Comparison of ENCODE assay signal across 6 cellular contexts in the genomic region with DNA sequence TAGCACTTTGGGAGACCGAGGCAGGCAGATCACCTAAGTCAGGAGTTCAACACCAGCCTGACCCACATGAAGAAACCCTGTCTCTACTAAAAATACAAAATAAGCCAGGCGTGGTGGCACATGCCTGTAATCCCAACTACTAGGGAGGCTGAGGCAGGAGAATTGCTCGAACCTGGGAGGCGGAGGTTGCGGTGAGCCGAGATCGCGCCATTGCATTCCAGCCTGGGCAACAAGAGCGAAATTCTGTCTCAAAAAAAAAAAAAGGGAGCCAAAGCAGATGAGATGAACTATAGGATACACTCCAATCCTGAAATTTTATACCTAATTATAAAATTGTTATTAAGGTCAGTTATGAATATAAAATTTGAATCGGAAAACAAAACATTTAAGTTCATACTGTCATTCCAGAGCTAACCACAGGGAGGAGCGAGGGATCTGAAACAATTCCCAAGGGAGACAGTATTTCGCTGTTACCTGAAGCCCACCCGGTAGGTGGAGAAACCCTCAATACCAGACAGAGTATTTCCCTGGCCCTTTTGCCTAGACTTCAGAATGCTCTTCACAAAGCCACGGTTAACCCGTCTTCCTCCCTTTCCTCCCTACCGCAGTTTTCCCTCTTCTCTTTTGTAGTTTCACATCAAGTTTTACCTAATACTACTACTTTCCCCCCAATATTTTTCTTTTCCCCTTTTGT. TPM values are rescaled to one million over a fixed set of nuclear protein-coding genes. Genes with fewer than 3 reads are reported as not detected.
DNase-seq lines count a peak whose midpoint lies in the region; ATAC-seq and TF ChIP-seq lines count a peak whose summit lies in the region.

No MANE protein-coding gene starts in this region.

- intact Hi-C loops in tibial artery (cut with DNase I; ENCODE audit: low total_unique reads) = loop anchor here (2.0 kb wide), 1 partner anchor 21 kb away; the partner anchor contains the start of gene NRBP1

- peak overlapping the region; percentile 89 for H3K27ac ChIP-seq in 22Rv1
- H3K27ac ChIP-seq in RWPE2 (ENCODE audit: poor library complexity, severe bottlenecking) = peak overlapping the region; percentile 78
- H3K27ac ChIP-seq in tibial artery = peak overlapping the region in 1 of 2 donors; percentile 80

- H3K4me1 ChIP-seq in RWPE2 (ENCODE audit: insufficient read depth, poor library complexity, severe bottlenecking) (peaks cover 12% of the 10 kb centered on the region), tibial artery (peaks cover 0 to 22% (median 10%) of the 10 kb centered on the region in 4 donors)

- H3K36me3 Mint-ChIP-seq in glutamatergic neuron (ENCODE audit: unreplicated experiment) = peaks cover 4% of the 10 kb centered on the region

- TF ChIP-seq CTCF in 22Rv1 (IDR thresholded peaks at IDR 0.05) (peak; percentile 76), RWPE2 (IDR thresholded peaks at IDR 0.05; ENCODE audit: poor library complexity, severe bottlenecking) (peak; percentile 74), glutamatergic neuron (IDR thresholded peaks at IDR 0.05; ENCODE audit: partially characterized antibody, unreplicated experiment) (peak; percentile 83), tibial artery (IDR thresholded peaks at IDR 0.05) (peak; percentile 41 to 42)

- H3K36me3 ChIP-seq in H7 (replicated peaks; ENCODE audit: control insufficient read depth, insufficient read depth, low read length) (peaks cover 2% of the 10 kb centered on the region; the same call in 1 of the 2 replicates), RWPE2 (ENCODE audit: low read depth) (peaks cover 42% of the 10 kb centered on the region), tibial artery (peaks cover 0 to 10% (median 0%) of the 10 kb centered on the region in 3 donors)

- H3K27me3 Mint-ChIP-seq in glutamatergic neuron (ENCODE audit: unreplicated experiment) = peaks cover 7% of the 10 kb centered on the region

- no peak for ATAC-seq in RWPE2 (ENCODE audit: low read depth)

- H3K27me3 ChIP-seq in H7 (ENCODE audit: control insufficient read depth, insufficient read depth, low read length) (no peaks in the 10 kb centered on the region), RWPE2 (ENCODE audit: insufficient read depth, poor library complexity, severe bottlenecking) (no peaks in the 10 kb centered on the region), tibial artery (no peaks in the 10 kb centered on the region)

- peak overlapping the region; percentile 94 for H3K4me3 Mint-ChIP-seq in glutamatergic neuron (ENCODE audit: unreplicated experiment)

- DNase-seq in H7 (peak; percentile 89), RWPE2 (ENCODE audit: low spot score) (no peak), glutamatergic neuron (no peak), tibial artery (no peak), epidermal melanocyte (ENCODE audit: insufficient read length, low spot score) (no peak)

- no peaks in the 10 kb centered on the region for H3K9me3 ChIP-seq in RWPE2 (ENCODE audit: severe bottlenecking)
- no peaks in the 10 kb centered on the region for H3K9me3 ChIP-seq in tibial artery

- H3K9me3 Mint-ChIP-seq in glutamatergic neuron (ENCODE audit: unreplicated experiment) = no peaks in the 10 kb centered on the region

- peaks cover 13% of the 10 kb centered on the region for H3K4me1 Mint-ChIP-seq in glutamatergic neuron (ENCODE audit: low read depth, unreplicated experiment)

- H3K4me3 ChIP-seq in H7 (ENCODE audit: insufficient read depth, low read depth, low read length) = peak overlapping the region; percentile 95
- H3K4me3 ChIP-seq in RWPE2 (ENCODE audit: severe bottlenecking) = peak overlapping the region; percentile 96
- peak overlapping the region; percentile 70 to 85 for H3K4me3 ChIP-seq in tibial artery

- peak overlapping the region; percentile 22 for H3K27ac Mint-ChIP-seq in glutamatergic neuron (ENCODE audit: unreplicated experiment)

RNA-seq across cellular contexts. Expression of gene PPM1G, which starts 1.4 kb away (rescaled TPM):
- total RNA-seq in H7 (2014; rRNA removed; shearing (Covaris generic)) = 151 and 164 TPM in 2 replicates
- total RNA-seq in glutamatergic neuron (ENCODE audit: unreplicated experiment) = 84.9 TPM

RNA-seq across cellular contexts. Expression of gene NRBP1, which starts 20.5 kb away (rescaled TPM):
- 150 and 162 TPM in 2 replicates for total RNA-seq in H7 (2014; rRNA removed; shearing (Covaris generic))
- total RNA-seq in glutamatergic neuron (ENCODE audit: unreplicated experiment) = 142 TPM

RNA-seq across cellular contexts. Expression of gene ZNF513, which starts 27.4 kb away (rescaled TPM):
- total RNA-seq in H7 (2014; rRNA removed; shearing (Covaris generic)) = 11.8 and 19.2 TPM in 2 replicates
- total RNA-seq in glutamatergic neuron (ENCODE audit: unreplicated experiment) = 30.2 TPM

RNA-seq across cellular contexts. Expression of gene KRTCAP3, which starts 34.2 kb away (rescaled TPM):
- total RNA-seq in H7 (2014; rRNA removed; shearing (Covaris generic)) = 9.0 and 13.4 TPM in 2 replicates
- total RNA-seq in glutamatergic neuron (ENCODE audit: unreplicated experiment) = 4.2 TPM

RNA-seq across cellular contexts. Expression of gene SNX17, which starts 37.5 kb away (rescaled TPM):
- 110 and 129 TPM in 2 replicates for total RNA-seq in H7 (2014; rRNA removed; shearing (Covaris generic))
- total RNA-seq in glutamatergic neuron (ENCODE audit: unreplicated experiment) = 72.5 TPM
